8 cellular contexts compared by ENCODE assay signal in the genomic region with DNA sequence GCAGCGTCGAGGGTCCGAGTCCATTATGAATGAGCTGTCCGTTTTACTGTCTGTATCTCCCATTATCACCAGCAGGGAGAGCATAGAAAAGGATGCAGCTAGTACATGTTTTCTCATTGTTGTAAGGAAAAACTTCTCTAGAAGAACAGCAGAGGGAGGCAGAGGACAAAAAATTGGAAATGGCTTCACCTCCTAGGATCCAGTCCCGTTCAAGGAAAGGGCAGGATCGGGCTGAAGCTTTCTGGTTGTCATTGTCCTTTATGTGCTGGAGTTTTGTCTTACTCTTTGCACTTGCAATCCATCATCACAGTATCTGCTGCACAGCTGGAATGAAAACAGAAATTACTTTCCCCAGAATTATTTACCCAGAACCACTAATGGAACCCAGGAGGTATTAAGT. TPM values are rescaled to one million over a fixed set of nuclear protein-coding genes. Genes with fewer than 3 reads are reported as not detected.
DNase-seq lines count a peak whose midpoint lies in the region; ATAC-seq and TF ChIP-seq lines count a peak whose summit lies in the region.

No MANE protein-coding gene starts in this region.

- H3K36me3 ChIP-seq in PC-9 (ENCODE audit: low read depth) (no peaks in the 10 kb centered on the region), thyroid gland (no peaks in the 10 kb centered on the region)

- H3F3A ChIP-seq in PC-9 (ENCODE audit: insufficient read depth, low read depth): no peaks in the 10 kb centered on the region

- H3K4me1 ChIP-seq in PC-9 (replicated peaks; ENCODE audit: insufficient read depth): no peaks in the 10 kb centered on the region
- H3K4me1 ChIP-seq in thyroid gland: no peaks in the 10 kb centered on the region

- no TSS peak for BruUV-seq in PC-9 (replicated peaks; lab: Mats Ljungman, UMichigan)

- H2AFZ ChIP-seq in PC-9: no peak overlapping the region

- DNase-seq in D341Med (ENCODE audit: low spot score): peak; percentile 53
- DNase-seq in LoVo (ENCODE audit: low spot score): peak; percentile 63
- DNase-seq in PC-9: peak; percentile 14 to 51
- DNase-seq in cerebellar nuclear complex (lab: John Stamatoyannopoulos, UW): peak; percentile 3 to 58
- peak; percentile 91 for DNase-seq in left kidney (ENCODE audit: low read depth, low spot score)
- DNase-seq in thyroid gland: no peak

- H3K9me2 ChIP-seq in PC-9 (ENCODE audit: insufficient read depth): no peaks in the 10 kb centered on the region

- H3K79me2 ChIP-seq in PC-9 (ENCODE audit: low read depth): no peaks in the 10 kb centered on the region

- intact Hi-C loops in PC-9 (cut with micrococcal nuclease; ENCODE audit: unreplicated experiment): loop anchor here (2.0 to 10.0 kb wide), 3 partner anchors 121 to 406 kb away; no protein-coding TSS in a partner anchor
- intact Hi-C loops in thyroid gland (cut with DNase I): no loop called here

- H3K4me3 ChIP-seq in PC-9 (no peak overlapping the region), thyroid gland (replicated peaks in 1 of 3) (no peak overlapping the region)

- H3K4me2 ChIP-seq in PC-9: no peak overlapping the region

- H3K9me3 ChIP-seq in PC-9 (ENCODE audit: insufficient read depth, low read depth): no peaks in the 10 kb centered on the region
- no peaks in the 10 kb centered on the region for H3K9me3 ChIP-seq in thyroid gland

- no peaks in the 10 kb centered on the region for H4K20me1 ChIP-seq in PC-9 (ENCODE audit: insufficient read depth)

- TF ChIP-seq CTCF in PC-9 (conservative IDR thresholded peaks at IDR 0.05) (peak; percentile 67), thyroid gland (IDR thresholded peaks at IDR 0.05) (peak in 5 of 6 experiments; percentile 35 to 85 (median 64))

- TF ChIP-seq POLR2A in thyroid gland (IDR thresholded peaks at IDR 0.05): no peak

- no peaks in the 10 kb centered on the region for H3K27me3 ChIP-seq in PC-9 (ENCODE audit: insufficient read depth, low read depth)
- H3K27me3 ChIP-seq in thyroid gland: no peaks in the 10 kb centered on the region

- H3K27ac ChIP-seq in PC-9 (no peak overlapping the region), thyroid gland (no peak overlapping the region)

- ATAC-seq in GM19328 (IDR thresholded peaks at IDR 0.05; ENCODE audit: unreplicated experiment) (peak; percentile 67), HG03175 (IDR thresholded peaks at IDR 0.05; ENCODE audit: unreplicated experiment) (no peak)

- CTCF ChIA-PET in PC-9 (lab: Charles Lee): interaction anchor here (0.6 to 1.1 kb wide), 8 partner anchors 12 to 285 kb away, joined by 3 to 8 read pairs (median 4); no protein-coding TSS in a partner anchor

- POLR2A ChIA-PET in PC-9 (lab: Charles Lee; ENCODE audit: unreplicated experiment): no interaction called here

- 1 to 5% methylated on average over 6 of the region's 6 CpGs for WGBS in thyroid gland, 2 donors

RNA-seq across cellular contexts. Expression of a gene that starts 14.7 kb away (rescaled TPM):
- total RNA-seq in PC-9 (2021) (not detected in 2 replicates), thyroid gland (under 1 TPM in 2 of 4 donors, not detected in 2; 0.22 to 0.81 TPM)

Comparison
In these comparisons a context has a peak if more than half of its experiments do, and no peak if none do; other contexts are left out.
1. DNase-seq: peak in D341Med (single experiment), LoVo (single experiment), PC-9 (2 of 2), cerebellar nuclear complex (2 of 2) and left kidney (single experiment); none in thyroid gland (0 of 2).